8 cellular contexts compared by ENCODE assay signal in the genomic region with DNA sequence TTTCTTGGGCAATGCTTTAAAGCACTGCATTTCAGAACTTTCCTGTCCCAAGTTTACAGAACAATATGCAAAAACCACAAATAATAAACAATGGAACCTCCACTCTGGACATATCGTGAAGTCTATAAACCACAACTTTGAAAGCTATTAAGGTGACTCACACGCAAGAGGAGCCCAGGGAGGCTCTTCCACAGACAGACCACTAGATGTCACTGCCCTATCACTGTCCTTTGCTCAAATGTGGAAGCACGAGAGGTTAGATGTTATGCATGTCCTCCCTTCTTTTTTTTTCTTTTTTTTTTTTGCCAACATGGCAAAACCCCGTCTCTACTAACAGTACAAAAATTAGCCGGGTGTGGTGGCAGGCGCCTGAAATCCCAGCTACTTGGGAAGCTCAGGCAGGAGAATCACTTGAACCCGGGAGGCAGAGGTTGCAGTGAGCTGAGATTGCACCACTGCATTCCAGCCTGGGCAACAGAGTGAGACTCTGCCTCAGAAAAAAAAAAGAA.
A peak's percentile ranks its signal among the peaks of the same experiment; 100 is the strongest.
DNase-seq lines count a peak whose midpoint lies in the region; ATAC-seq and TF ChIP-seq lines count a peak whose summit lies in the region.
"Not testable (repeated sequence)": the region's sequence is repeated elsewhere in the genome, so short reads cannot be mapped to it uniquely, and the experiment has no call there.

No MANE protein-coding gene starts in this region.

- H3K36me3 ChIP-seq in H7 (replicated peaks; ENCODE audit: control insufficient read depth, insufficient read depth, low read length), result not testable (repeated sequence)

- peaks cover 0 to 12% of the 10 kb centered on the region in 2 donors for H3K36me3 Mint-ChIP-seq in naive B cell

- not testable (repeated sequence) for H3K4me3 ChIP-seq in H7 (ENCODE audit: insufficient read depth, low read depth, low read length)

- ATAC-seq in naive B cell (ENCODE audit: low read depth in 2 of 2), result peak; percentile 92 to 95

- H3K27ac Mint-ChIP-seq in naive B cell, result peak overlapping the region in 1 of 6 donors; percentile 50

- H3K4me1 Mint-ChIP-seq in naive B cell, result peaks cover 8 to 47% (median 18%) of the 10 kb centered on the region in 3 donors

- not testable (repeated sequence) for H3K9me3 Mint-ChIP-seq in naive B cell

- TF ChIP-seq POLR2A in erythroblast (IDR thresholded peaks at IDR 0.05; ENCODE audit: low read length), result not testable (repeated sequence)

- peak overlapping the region in 7 of 8 donors; percentile 10 to 86 (median 52) for H3K4me3 Mint-ChIP-seq in naive B cell

- H3K27me3 ChIP-seq in H7 (ENCODE audit: control insufficient read depth, insufficient read depth, low read length), result not testable (repeated sequence)

- not testable (repeated sequence) for H3K27me3 Mint-ChIP-seq in naive B cell

- DNase-seq in GM03348 (ENCODE audit: low spot score) (peak; percentile 89), H7 (peak; percentile 78), LHCN-M2 (ENCODE audit: low read depth) (peak; percentile 92), OCI-M2 (lab: John Stamatoyannopoulos, UW; ENCODE audit: unreplicated experiment) (peak; percentile 7), activated T-cell treated with anti-CD3 and anti-CD28 coated beads for 48 hours (ENCODE audit: low read depth) (peak; percentile 14), erythroblast (lab: John Stamatoyannopoulos, UW) (peak; percentile 66 to 76), naive B cell (peak; percentile 75), superior temporal gyrus (ENCODE audit: extremely low spot score) (peak; percentile 91)

Comparison
In these comparisons a context has a peak if more than half of its experiments do, and no peak if none do; other contexts are left out.
1. DNase-seq: peak in every context shown above with its lines; median percentile 92 in LHCN-M2; 91 in superior temporal gyrus; 89 in GM03348; 78 in H7; 75 in naive B cell; 71 in erythroblast; 14 in activated T-cell treated with anti-CD3 and anti-CD28 coated beads for 48 hours; 7 in OCI-M2.